ENCODE assay signal across 18 cellular contexts in the genomic region with DNA sequence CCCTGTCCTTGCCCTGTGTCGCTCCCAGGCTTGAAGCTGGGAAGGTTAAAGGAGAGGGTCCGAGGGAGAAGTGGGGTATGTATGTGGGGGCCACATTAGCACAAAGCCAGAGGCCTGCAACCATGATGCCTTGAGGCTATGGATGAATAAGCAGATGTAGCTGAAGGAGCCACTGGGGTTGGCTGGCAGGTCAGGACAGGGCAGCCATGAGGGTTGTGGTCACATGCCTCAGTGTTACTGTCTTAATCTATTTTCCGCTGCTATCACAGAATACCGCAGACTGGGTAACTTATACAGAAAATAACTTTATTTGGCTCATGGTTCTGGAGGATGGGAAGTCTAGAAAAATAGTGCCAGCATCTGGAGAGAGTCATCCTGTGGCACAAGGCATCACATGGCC. TPM values are rescaled to one million over a fixed set of nuclear protein-coding genes. Genes with fewer than 3 reads are reported as not detected.
DNase-seq lines count a peak whose midpoint lies in the region; ATAC-seq, FAIRE-seq and TF ChIP-seq lines count a peak whose summit lies in the region.
"Had no signal": no experiment of that assay in that cellular context is flagged by ENCODE, and none has a peak within 500 bp of the region (broad histone marks: within the 10 kb centered on the region; RNA-seq: fewer than 3 reads in every experiment).

No MANE protein-coding gene starts in this region.

- H3K4me3 Mint-ChIP-seq in HFFc6: no peak overlapping the region
- H3K4me3 Mint-ChIP-seq in activated CD4-positive, alpha-beta T cell treated with anti-CD3 and anti-CD28 coated beads, Interleukin-2, amount 10 ng/mL, durations not matched to agents 24 days and 14 days: no peak overlapping the region

- DNase-seq in HFFc6 (peak; percentile 33), adipocyte (ENCODE audit: low read depth) (peak; percentile 49), keratinocyte (ENCODE audit: low read depth, low spot score) (no peak), smooth muscle cell (lab: John Stamatoyannopoulos, UW; ENCODE audit: unreplicated experiment) (no peak), heart left ventricle (no peak), NK-92 (lab: John Stamatoyannopoulos, UW; ENCODE audit: unreplicated experiment) (no peak)
- no peak for DNase-seq in activated CD4-positive, alpha-beta T cell treated with anti-CD3 and anti-CD28 coated beads, Interleukin-2, amount 10 ng/mL, durations not matched to agents 24 days and 14 days
- DNase-seq in activated CD4-positive, alpha-beta T cell treated with anti-CD3 and anti-CD28 coated beads, Interleukin-2, amount 50 U/mL, for 1 hour: no peak
- DNase-seq: activated CD4-positive, alpha-beta T cell treated with anti-CD3 and anti-CD28 coated beads for 1 hour; activated gamma-delta T cell treated with Interleukin-2 at 50 U/mL for 16 hours; COR-L47; effector memory CD4-positive, alpha-beta T cell; HCEC 1CT; NCI-H1092 treated with DMSO at 0.1 percent for 48 hours; nucleus accumbens; stimulated activated CD4-positive, alpha-beta T cell treated with anti-CD3 and anti-CD28 coated beads, Interleukin-1b, Interleukin-23, amount 100 ng/mL, for 48 hours; upper lobe of right lung had no signal

- H3K9ac ChIP-seq in adipocyte (ENCODE audit: low read length) (no peak overlapping the region), keratinocyte (ENCODE audit: control insufficient read depth, extremely low read depth, insufficient read depth, low read length) (peak overlapping the region; percentile 45), smooth muscle cell (ENCODE audit: low read depth) (no peak overlapping the region)

- H3K27me3 Mint-ChIP-seq in HFFc6 (ENCODE audit: insufficient read depth): no peaks in the 10 kb centered on the region; the same call in 1 of the 2 replicates
- H3K27me3 Mint-ChIP-seq in activated CD4-positive, alpha-beta T cell treated with anti-CD3 and anti-CD28 coated beads, Interleukin-2, amount 10 ng/mL, durations not matched to agents 24 days and 14 days: peaks cover 2% of the 10 kb centered on the region

- H3K27ac Mint-ChIP-seq in HFFc6: peak overlapping the region; percentile 52; the same call in 1 of the 2 replicates
- no peak overlapping the region for H3K27ac Mint-ChIP-seq in activated CD4-positive, alpha-beta T cell treated with anti-CD3 and anti-CD28 coated beads, Interleukin-2, amount 10 ng/mL, durations not matched to agents 24 days and 14 days

- no peaks in the 10 kb centered on the region for H3K36me3 ChIP-seq in adipocyte (ENCODE audit: control insufficient read depth, insufficient read depth, low read length, severe bottlenecking)
- H3K36me3 ChIP-seq in keratinocyte (ENCODE audit: control insufficient read depth in 2 of 2, extremely low read depth in 1 of 2, insufficient read depth in 2 of 2, low read length in 2 of 2): no peaks in the 10 kb centered on the region
- H3K36me3 ChIP-seq in smooth muscle cell (ENCODE audit: low read depth): no peaks in the 10 kb centered on the region
- H3K36me3 ChIP-seq in heart left ventricle: no peaks in the 10 kb centered on the region
- H3K36me3 ChIP-seq: right atrium auricular region, upper lobe of right lung had no signal

- TF ChIP-seq POLR2A in heart left ventricle (IDR thresholded peaks at IDR 0.05): no peak

- intact Hi-C loops in activated CD4-positive, alpha-beta T cell treated with anti-CD3 and anti-CD28 coated beads, Interleukin-2, amount 10 ng/mL, durations not matched to agents 24 days and 14 days (cut with micrococcal nuclease): no loop called here
- intact Hi-C loops in heart left ventricle (cut with DNase I): loop anchor here in 1 of 10 donors (10.0 kb wide), 1 partner anchor 539 kb away; no protein-coding TSS in a partner anchor

- WGBS in smooth muscle cell (ENCODE audit: low lambda C conversion rate): 74% methylated on average over 4 of the region's 4 CpGs
- 85 to 94% (median 89%) methylated on average over 4 of the region's 4 CpGs for WGBS in heart left ventricle, 4 donors

- dilution Hi-C loops in keratinocyte (cut with MboI; ENCODE audit: extremely low pct_ligation_motif_present, low sequenced_read_pairs): loop anchor here (25.0 kb wide), 1 partner anchor 101 kb away; no protein-coding TSS in a partner anchor

- ATAC-seq in heart left ventricle: no peak
- ATAC-seq: upper lobe of right lung had no signal

- H3K9me3 ChIP-seq in adipocyte (ENCODE audit: control insufficient read depth, low read length) (no peaks in the 10 kb centered on the region), keratinocyte (ENCODE audit: control insufficient read depth, low read depth, low read length) (no peaks in the 10 kb centered on the region), smooth muscle cell (replicated peaks; ENCODE audit: low read depth) (no peaks in the 10 kb centered on the region), heart left ventricle (no peaks in the 10 kb centered on the region)
- H3K9me3 ChIP-seq: right atrium auricular region, upper lobe of right lung had no signal

- H3K9me1 ChIP-seq in keratinocyte (ENCODE audit: control insufficient read depth, extremely low read depth, insufficient read depth, low read length): no peaks in the 10 kb centered on the region

- peaks cover 4% of the 10 kb centered on the region for H3K27me3 ChIP-seq in adipocyte (replicated peaks; ENCODE audit: control insufficient read depth, insufficient read depth, low read length)
- H3K27me3 ChIP-seq in keratinocyte (ENCODE audit: control insufficient read depth, extremely low read depth, insufficient read depth, low read length): no peaks in the 10 kb centered on the region
- H3K27me3 ChIP-seq in smooth muscle cell (ENCODE audit: low read depth): no peaks in the 10 kb centered on the region
- H3K27me3 ChIP-seq in heart left ventricle: no peaks in the 10 kb centered on the region
- H3K27me3 ChIP-seq: right atrium auricular region, upper lobe of right lung had no signal

- H3F3A ChIP-seq in smooth muscle cell (ENCODE audit: low read depth): no peaks in the 10 kb centered on the region

- peak overlapping the region; percentile 66 for H3K4me2 ChIP-seq in keratinocyte (ENCODE audit: control insufficient read depth, extremely low read depth, insufficient read depth, low read depth, low read length)
- H3K4me2 ChIP-seq in smooth muscle cell: no peak overlapping the region

- no peaks in the 10 kb centered on the region for H3K9me3 Mint-ChIP-seq in HFFc6
- H3K9me3 Mint-ChIP-seq in activated CD4-positive, alpha-beta T cell treated with anti-CD3 and anti-CD28 coated beads, Interleukin-2, amount 10 ng/mL, durations not matched to agents 24 days and 14 days: no peaks in the 10 kb centered on the region

- FAIRE-seq in keratinocyte (lab: Jason Lieb, UNC): no peak

- no peak overlapping the region for H3K4me3 ChIP-seq in adipocyte (ENCODE audit: low read length)
- H3K4me3 ChIP-seq in keratinocyte (ENCODE audit: control insufficient read depth in 2 of 3, extremely low read depth in 1 of 3, insufficient read depth in 2 of 3, low read depth in 1 of 3, low read length in 3 of 3): no peak overlapping the region
- H3K4me3 ChIP-seq in smooth muscle cell: no peak overlapping the region
- H3K4me3 ChIP-seq in heart left ventricle: no peak overlapping the region
- H3K4me3 ChIP-seq: right atrium auricular region, upper lobe of right lung had no signal

- peak overlapping the region; percentile 23 for H3K27ac ChIP-seq in keratinocyte (ENCODE audit: control insufficient read depth, insufficient read depth, low read length)
- peak overlapping the region; percentile 30 for H3K27ac ChIP-seq in smooth muscle cell (ENCODE audit: low read depth)
- no peak overlapping the region for H3K27ac ChIP-seq in heart left ventricle
- H3K27ac ChIP-seq: upper lobe of right lung had no signal

- H2AFZ ChIP-seq in keratinocyte (ENCODE audit: control insufficient read depth, low read length) (no peak overlapping the region), smooth muscle cell (ENCODE audit: low read depth) (no peak overlapping the region)

- H3K4me1 Mint-ChIP-seq in HFFc6 (ENCODE audit: low read depth): peaks cover 36% of the 10 kb centered on the region
- H3K4me1 Mint-ChIP-seq in activated CD4-positive, alpha-beta T cell treated with anti-CD3 and anti-CD28 coated beads, Interleukin-2, amount 10 ng/mL, durations not matched to agents 24 days and 14 days: peaks cover 14% of the 10 kb centered on the region

- H3K79me2 ChIP-seq in keratinocyte (ENCODE audit: control insufficient read depth, insufficient read depth, low read length): no peaks in the 10 kb centered on the region
- H3K79me2 ChIP-seq in smooth muscle cell (ENCODE audit: low read depth): no peaks in the 10 kb centered on the region

- H3K4me1 ChIP-seq in adipocyte (ENCODE audit: control insufficient read depth, insufficient read depth, low read length) (peaks cover 12% of the 10 kb centered on the region), keratinocyte (ENCODE audit: control insufficient read depth, extremely low read depth, insufficient read depth, low read length) (peaks cover 46% of the 10 kb centered on the region), smooth muscle cell (ENCODE audit: low read depth) (peaks cover 28% of the 10 kb centered on the region), heart left ventricle (peaks cover 0 to 21% (median 6%) of the 10 kb centered on the region in 12 donors)
- H3K4me1 ChIP-seq: upper lobe of right lung had no signal

- H4K20me1 ChIP-seq in keratinocyte (ENCODE audit: control insufficient read depth, extremely low read depth, insufficient read depth, low read length): no peaks in the 10 kb centered on the region
- no peaks in the 10 kb centered on the region for H4K20me1 ChIP-seq in smooth muscle cell (ENCODE audit: low read depth)

- TF ChIP-seq CTCF in HFFc6 (IDR thresholded peaks at IDR 0.05): no peak
- no peak for TF ChIP-seq CTCF in keratinocyte (optimal IDR thresholded peaks at IDR 0.05 in 1 of 3, IDR thresholded peaks at IDR 0.05 in 1 of 3, conservative IDR thresholded peaks at IDR 0.05 in 1 of 3; ENCODE audit: extremely low read depth in 1 of 3, insufficient read depth in 2 of 3, low read length in 3 of 3)
- no peak for TF ChIP-seq CTCF in smooth muscle cell (IDR thresholded peaks at IDR 0.05; ENCODE audit: borderline replicate concordance, insufficient read depth, poor library complexity, severe bottlenecking)
- TF ChIP-seq CTCF in heart left ventricle (IDR thresholded peaks at IDR 0.05): no peak

- no peaks in the 10 kb centered on the region for H3K36me3 Mint-ChIP-seq in HFFc6 (ENCODE audit: low read depth)
- no peaks in the 10 kb centered on the region for H3K36me3 Mint-ChIP-seq in activated CD4-positive, alpha-beta T cell treated with anti-CD3 and anti-CD28 coated beads, Interleukin-2, amount 10 ng/mL, durations not matched to agents 24 days and 14 days (ENCODE audit: low read depth)

RNA-seq across cellular contexts. Expression of gene GRHPR, which starts 9.2 kb away (rescaled TPM):
- total RNA-seq in HFFc6 (2021; fragmentation: NEBNext Ultra II Directional; extraction: Animal tissue kit (Norgen Biotek cat#: 25700)): 100 to 1,000 TPM; 106 to 116 (median 111) TPM
- polyA plus RNA-seq in keratinocyte: 116 to 173 TPM (median 130 TPM) in 3 replicates
- 61.1 TPM for polyA plus RNA-seq in keratinocyte (2011; ENCODE audit: low read depth)
- polyA plus RNA-seq in keratinocyte (2011; cell fraction: cytosol; rRNA removed): 97.8 and 143 TPM in 2 replicates
- 123 and 141 TPM in 2 replicates for polyA plus RNA-seq in keratinocyte (2011; cell fraction: nucleus; rRNA removed)
- 77.0 and 120 TPM in 2 replicates for polyA plus RNA-seq in keratinocyte (2012; ENCODE audit: low replicate concordance)
- polyA minus RNA-seq in keratinocyte: 69.6 to 160 TPM (median 131 TPM) in 3 replicates
- 83.5 TPM for polyA minus RNA-seq in keratinocyte (2011; cell fraction: cytosol; rRNA and poly(A)+ RNA removed)
- 41.9 and 43.0 TPM in 2 replicates for polyA minus RNA-seq in keratinocyte (2011; cell fraction: nucleus; rRNA and poly(A)+ RNA removed)
- 97.5 and 128 TPM in 2 replicates for total RNA-seq in smooth muscle cell
- polyA plus RNA-seq in smooth muscle cell: 89.3 and 118 TPM in 2 replicates
- total RNA-seq in activated CD4-positive, alpha-beta T cell treated with anti-CD3 and anti-CD28 coated beads, Interleukin-2, amount 10 ng/mL, durations not matched to agents 24 days and 14 days: 72.5 and 76.5 TPM in 2 replicates
- total RNA-seq in heart left ventricle: 100 to 1,000 TPM in 8 of 9 donors, 10 to 100 TPM in 1; 94.9 to 209 (median 111) TPM
- 100 to 1,000 TPM in 1 of 2 donors, 10 to 100 TPM in 1; 91.0 to 134 TPM for polyA plus RNA-seq in heart left ventricle

RNA-seq across cellular contexts. Expression of gene ZBTB5, which starts 51.9 kb away (rescaled TPM):
- total RNA-seq in HFFc6 (2021; fragmentation: NEBNext Ultra II Directional; extraction: Animal tissue kit (Norgen Biotek cat#: 25700)): 1 to 10 TPM; 4.6 to 5.9 (median 5.3) TPM
- polyA plus RNA-seq in keratinocyte (10.2 to 14.5 TPM (median 12.6 TPM) in 3 replicates), smooth muscle cell (4.2 and 4.3 TPM in 2 replicates), heart left ventricle (1 to 10 TPM; 1.8 to 7.4 TPM)
- 2.4 TPM for polyA plus RNA-seq in keratinocyte (2011; ENCODE audit: low read depth)
- 4.3 and 6.6 TPM in 2 replicates for polyA plus RNA-seq in keratinocyte (2011; cell fraction: cytosol; rRNA removed)
- polyA plus RNA-seq in keratinocyte (2011; cell fraction: nucleus; rRNA removed): 26.9 and 29.8 TPM in 2 replicates
- polyA plus RNA-seq in keratinocyte (2012; ENCODE audit: low replicate concordance): 5.5 and 8.6 TPM in 2 replicates
- 11.8 to 26.2 TPM (median 22.9 TPM) in 3 replicates for polyA minus RNA-seq in keratinocyte
- 7.5 TPM for polyA minus RNA-seq in keratinocyte (2011; cell fraction: cytosol; rRNA and poly(A)+ RNA removed)
- polyA minus RNA-seq in keratinocyte (2011; cell fraction: nucleus; rRNA and poly(A)+ RNA removed): 15.3 and 22.6 TPM in 2 replicates
- total RNA-seq in smooth muscle cell (21.8 and 29.0 TPM in 2 replicates), heart left ventricle (1 to 10 TPM; 5.2 to 8.0 (median 6.3) TPM)
- total RNA-seq in activated CD4-positive, alpha-beta T cell treated with anti-CD3 and anti-CD28 coated beads, Interleukin-2, amount 10 ng/mL, durations not matched to agents 24 days and 14 days: 9.2 and 9.5 TPM in 2 replicates

Comparison
In these comparisons a context has a peak if more than half of its experiments do, and no peak if none do; other contexts are left out.
1. DNase-seq: peak in HFFc6 (single experiment) and adipocyte (single experiment); none in keratinocyte (single experiment), smooth muscle cell (single experiment), activated CD4-positive, alpha-beta T cell treated with anti-CD3 and anti-CD28 coated beads, Interleukin-2, amount 10 ng/mL, durations not matched to agents 24 days and 14 days (single experiment), heart left ventricle (0 of 5), activated CD4-positive, alpha-beta T cell treated with anti-CD3 and anti-CD28 coated beads, Interleukin-2, amount 50 U/mL, for 1 hour (single experiment) and NK-92 (single experiment).
2. H3K27ac ChIP-seq: peak in keratinocyte (single experiment) and smooth muscle cell (single experiment); none in heart left ventricle (0 of 12).